1 cellular context compared by ENCODE assay signal in the genomic region with DNA sequence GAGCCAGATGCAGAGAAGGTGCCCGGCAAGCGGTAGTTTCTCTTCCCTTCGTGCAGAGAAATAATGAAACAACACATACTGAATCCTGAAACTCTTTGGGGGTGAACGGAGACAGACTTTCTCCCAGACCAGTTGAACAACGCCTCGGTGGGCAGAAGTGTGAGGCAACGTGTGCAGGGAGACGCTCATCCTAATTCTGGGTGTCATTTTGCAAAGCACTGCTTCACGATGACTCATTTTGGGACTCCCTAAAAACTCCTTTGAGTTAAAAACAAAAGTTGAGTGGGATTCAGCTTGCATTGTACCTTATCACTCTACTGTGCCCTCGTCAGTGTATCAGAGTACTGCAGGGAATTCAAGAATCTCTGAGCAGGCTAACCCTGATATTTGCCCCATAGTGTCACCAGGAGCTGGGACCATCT.
TF ChIP-seq lines count a peak whose summit lies in the region.

No MANE protein-coding gene starts in this region.

TF ChIP-seq in GM12878, 131 proteins besides CTCF, POLR2A, EP300 and RAD21 (continued from another document and continues in another):
- TF ChIP-seq, protein P1, sequence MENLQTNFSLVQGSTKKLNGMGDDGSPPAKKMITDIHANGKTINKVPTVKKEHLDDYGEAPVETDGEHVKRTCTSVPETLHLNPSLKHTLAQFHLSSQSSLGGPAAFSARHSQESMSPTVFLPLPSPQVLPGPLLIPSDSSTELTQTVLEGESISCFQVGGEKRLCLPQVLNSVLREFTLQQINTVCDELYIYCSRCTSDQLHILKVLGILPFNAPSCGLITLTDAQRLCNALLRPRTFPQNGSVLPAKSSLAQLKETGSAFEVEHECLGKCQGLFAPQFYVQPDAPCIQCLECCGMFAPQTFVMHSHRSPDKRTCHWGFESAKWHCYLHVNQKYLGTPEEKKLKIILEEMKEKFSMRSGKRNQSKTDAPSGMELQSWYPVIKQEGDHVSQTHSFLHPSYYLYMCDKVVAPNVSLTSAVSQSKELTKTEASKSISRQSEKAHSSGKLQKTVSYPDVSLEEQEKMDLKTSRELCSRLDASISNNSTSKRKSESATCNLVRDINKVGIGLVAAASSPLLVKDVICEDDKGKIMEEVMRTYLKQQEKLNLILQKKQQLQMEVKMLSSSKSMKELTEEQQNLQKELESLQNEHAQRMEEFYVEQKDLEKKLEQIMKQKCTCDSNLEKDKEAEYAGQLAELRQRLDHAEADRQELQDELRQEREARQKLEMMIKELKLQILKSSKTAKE (IDR thresholded peaks at IDR 0.05; ENCODE audit: low read depth, poor library complexity, severe bottlenecking) = peak; percentile 99
- TF ChIP-seq STAT3 (IDR thresholded peaks at IDR 0.05; ENCODE audit: low read depth, low read length) = 0 out of 2 replicates have a peak, but pooled peaks have one; percentile 94
- TF ChIP-seq, protein P2, sequence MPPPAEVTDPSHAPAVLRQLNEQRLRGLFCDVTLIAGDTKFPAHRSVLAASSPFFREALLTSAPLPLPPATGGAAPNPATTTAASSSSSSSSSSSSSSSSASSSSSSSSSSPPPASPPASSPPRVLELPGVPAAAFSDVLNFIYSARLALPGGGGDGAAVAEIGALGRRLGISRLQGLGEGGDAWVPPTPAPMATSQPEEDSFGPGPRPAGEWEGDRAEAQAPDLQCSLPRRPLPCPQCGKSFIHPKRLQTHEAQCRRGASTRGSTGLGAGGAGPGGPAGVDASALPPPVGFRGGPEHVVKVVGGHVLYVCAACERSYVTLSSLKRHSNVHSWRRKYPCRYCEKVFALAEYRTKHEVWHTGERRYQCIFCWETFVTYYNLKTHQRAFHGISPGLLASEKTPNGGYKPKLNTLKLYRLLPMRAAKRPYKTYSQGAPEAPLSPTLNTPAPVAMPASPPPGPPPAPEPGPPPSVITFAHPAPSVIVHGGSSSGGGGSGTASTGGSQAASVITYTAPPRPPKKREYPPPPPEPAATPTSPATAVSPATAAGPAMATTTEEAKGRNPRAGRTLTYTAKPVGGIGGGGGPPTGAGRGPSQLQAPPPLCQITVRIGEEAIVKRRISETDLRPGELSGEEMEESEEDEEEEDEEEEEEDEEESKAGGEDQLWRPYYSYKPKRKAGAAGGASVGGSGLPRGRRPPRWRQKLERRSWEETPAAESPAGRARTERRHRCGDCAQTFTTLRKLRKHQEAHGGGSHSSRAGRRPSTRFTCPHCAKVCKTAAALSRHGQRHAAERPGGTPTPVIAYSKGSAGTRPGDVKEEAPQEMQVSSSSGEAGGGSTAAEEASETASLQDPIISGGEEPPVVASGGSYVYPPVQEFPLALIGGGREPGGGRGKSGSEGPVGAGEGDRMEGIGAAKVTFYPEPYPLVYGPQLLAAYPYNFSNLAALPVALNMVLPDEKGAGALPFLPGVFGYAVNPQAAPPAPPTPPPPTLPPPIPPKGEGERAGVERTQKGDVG (CRISPR knock-in tag; IDR thresholded peaks at IDR 0.05) = no peak
- peak; percentile 92 for TF ChIP-seq ZNF24 (IDR thresholded peaks at IDR 0.05)
- TF ChIP-seq, protein P3, sequence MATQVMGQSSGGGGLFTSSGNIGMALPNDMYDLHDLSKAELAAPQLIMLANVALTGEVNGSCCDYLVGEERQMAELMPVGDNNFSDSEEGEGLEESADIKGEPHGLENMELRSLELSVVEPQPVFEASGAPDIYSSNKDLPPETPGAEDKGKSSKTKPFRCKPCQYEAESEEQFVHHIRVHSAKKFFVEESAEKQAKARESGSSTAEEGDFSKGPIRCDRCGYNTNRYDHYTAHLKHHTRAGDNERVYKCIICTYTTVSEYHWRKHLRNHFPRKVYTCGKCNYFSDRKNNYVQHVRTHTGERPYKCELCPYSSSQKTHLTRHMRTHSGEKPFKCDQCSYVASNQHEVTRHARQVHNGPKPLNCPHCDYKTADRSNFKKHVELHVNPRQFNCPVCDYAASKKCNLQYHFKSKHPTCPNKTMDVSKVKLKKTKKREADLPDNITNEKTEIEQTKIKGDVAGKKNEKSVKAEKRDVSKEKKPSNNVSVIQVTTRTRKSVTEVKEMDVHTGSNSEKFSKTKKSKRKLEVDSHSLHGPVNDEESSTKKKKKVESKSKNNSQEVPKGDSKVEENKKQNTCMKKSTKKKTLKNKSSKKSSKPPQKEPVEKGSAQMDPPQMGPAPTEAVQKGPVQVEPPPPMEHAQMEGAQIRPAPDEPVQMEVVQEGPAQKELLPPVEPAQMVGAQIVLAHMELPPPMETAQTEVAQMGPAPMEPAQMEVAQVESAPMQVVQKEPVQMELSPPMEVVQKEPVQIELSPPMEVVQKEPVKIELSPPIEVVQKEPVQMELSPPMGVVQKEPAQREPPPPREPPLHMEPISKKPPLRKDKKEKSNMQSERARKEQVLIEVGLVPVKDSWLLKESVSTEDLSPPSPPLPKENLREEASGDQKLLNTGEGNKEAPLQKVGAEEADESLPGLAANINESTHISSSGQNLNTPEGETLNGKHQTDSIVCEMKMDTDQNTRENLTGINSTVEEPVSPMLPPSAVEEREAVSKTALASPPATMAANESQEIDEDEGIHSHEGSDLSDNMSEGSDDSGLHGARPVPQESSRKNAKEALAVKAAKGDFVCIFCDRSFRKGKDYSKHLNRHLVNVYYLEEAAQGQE (IDR thresholded peaks at IDR 0.05; ENCODE audit: low read depth, low read length) = no peak
- TF ChIP-seq SMAD5 (IDR thresholded peaks at IDR 0.05; ENCODE audit: low read depth) = no peak
- TF ChIP-seq GABPA (IDR thresholded peaks at IDR 0.05; ENCODE audit: low read depth) = no peak
- no peak for TF ChIP-seq STAT1 (conservative IDR thresholded peaks at IDR 0.05)
- no peak for TF ChIP-seq FOS (IDR thresholded peaks at IDR 0.05; ENCODE audit: borderline replicate concordance, extremely low read depth, insufficient read length)
- TF ChIP-seq TCF3 (IDR thresholded peaks at IDR 0.05; ENCODE audit: borderline replicate concordance, insufficient read depth, low read depth, low read length) = no peak
- TF ChIP-seq FOXK2 (IDR thresholded peaks at IDR 0.05) = no peak
- TF ChIP-seq, protein P4, sequence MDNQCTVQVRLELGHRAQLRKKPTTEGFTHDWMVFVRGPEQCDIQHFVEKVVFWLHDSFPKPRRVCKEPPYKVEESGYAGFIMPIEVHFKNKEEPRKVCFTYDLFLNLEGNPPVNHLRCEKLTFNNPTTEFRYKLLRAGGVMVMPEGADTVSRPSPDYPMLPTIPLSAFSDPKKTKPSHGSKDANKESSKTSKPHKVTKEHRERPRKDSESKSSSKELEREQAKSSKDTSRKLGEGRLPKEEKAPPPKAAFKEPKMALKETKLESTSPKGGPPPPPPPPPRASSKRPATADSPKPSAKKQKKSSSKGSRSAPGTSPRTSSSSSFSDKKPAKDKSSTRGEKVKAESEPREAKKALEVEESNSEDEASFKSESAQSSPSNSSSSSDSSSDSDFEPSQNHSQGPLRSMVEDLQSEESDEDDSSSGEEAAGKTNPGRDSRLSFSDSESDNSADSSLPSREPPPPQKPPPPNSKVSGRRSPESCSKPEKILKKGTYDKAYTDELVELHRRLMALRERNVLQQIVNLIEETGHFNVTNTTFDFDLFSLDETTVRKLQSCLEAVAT (IDR thresholded peaks at IDR 0.05) = no peak; the same call in none of the 2 replicates
- TF ChIP-seq RAD51 (IDR thresholded peaks at IDR 0.05) = no peak
- TF ChIP-seq CHD1 (IDR thresholded peaks at IDR 0.05; ENCODE audit: low read depth, low read length) = no peak
- TF ChIP-seq MYB (IDR thresholded peaks at IDR 0.05; ENCODE audit: borderline replicate concordance, low read depth, low read length) = peak; percentile 73; the same call in 1 of the 2 replicates
- peak; percentile 94 for TF ChIP-seq NBN (IDR thresholded peaks at IDR 0.05)
- TF ChIP-seq, protein P5, sequence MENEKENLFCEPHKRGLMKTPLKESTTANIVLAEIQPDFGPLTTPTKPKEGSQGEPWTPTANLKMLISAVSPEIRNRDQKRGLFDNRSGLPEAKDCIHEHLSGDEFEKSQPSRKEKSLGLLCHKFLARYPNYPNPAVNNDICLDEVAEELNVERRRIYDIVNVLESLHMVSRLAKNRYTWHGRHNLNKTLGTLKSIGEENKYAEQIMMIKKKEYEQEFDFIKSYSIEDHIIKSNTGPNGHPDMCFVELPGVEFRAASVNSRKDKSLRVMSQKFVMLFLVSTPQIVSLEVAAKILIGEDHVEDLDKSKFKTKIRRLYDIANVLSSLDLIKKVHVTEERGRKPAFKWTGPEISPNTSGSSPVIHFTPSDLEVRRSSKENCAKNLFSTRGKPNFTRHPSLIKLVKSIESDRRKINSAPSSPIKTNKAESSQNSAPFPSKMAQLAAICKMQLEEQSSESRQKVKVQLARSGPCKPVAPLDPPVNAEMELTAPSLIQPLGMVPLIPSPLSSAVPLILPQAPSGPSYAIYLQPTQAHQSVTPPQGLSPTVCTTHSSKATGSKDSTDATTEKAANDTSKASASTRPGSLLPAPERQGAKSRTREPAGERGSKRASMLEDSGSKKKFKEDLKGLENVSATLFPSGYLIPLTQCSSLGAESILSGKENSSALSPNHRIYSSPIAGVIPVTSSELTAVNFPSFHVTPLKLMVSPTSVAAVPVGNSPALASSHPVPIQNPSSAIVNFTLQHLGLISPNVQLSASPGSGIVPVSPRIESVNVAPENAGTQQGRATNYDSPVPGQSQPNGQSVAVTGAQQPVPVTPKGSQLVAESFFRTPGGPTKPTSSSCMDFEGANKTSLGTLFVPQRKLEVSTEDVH (IDR thresholded peaks at IDR 0.05; ENCODE audit: low read depth, partially characterized antibody) = peak; percentile 51
- TF ChIP-seq CBFB (IDR thresholded peaks at IDR 0.05; ENCODE audit: low read depth) = peak; percentile 69; the same call in 1 of the 2 replicates
- TF ChIP-seq SMAD1 (IDR thresholded peaks at IDR 0.05; ENCODE audit: low read depth, partially characterized antibody) = no peak
- TF ChIP-seq RCOR1 (conservative IDR thresholded peaks at IDR 0.05; ENCODE audit: low read depth, low read length) = peak; percentile 89; the same call in 1 of the 2 replicates
- no peak for TF ChIP-seq SIX5 (IDR thresholded peaks at IDR 0.05; ENCODE audit: low read depth, low read length, severe bottlenecking)
- TF ChIP-seq, protein P6, sequence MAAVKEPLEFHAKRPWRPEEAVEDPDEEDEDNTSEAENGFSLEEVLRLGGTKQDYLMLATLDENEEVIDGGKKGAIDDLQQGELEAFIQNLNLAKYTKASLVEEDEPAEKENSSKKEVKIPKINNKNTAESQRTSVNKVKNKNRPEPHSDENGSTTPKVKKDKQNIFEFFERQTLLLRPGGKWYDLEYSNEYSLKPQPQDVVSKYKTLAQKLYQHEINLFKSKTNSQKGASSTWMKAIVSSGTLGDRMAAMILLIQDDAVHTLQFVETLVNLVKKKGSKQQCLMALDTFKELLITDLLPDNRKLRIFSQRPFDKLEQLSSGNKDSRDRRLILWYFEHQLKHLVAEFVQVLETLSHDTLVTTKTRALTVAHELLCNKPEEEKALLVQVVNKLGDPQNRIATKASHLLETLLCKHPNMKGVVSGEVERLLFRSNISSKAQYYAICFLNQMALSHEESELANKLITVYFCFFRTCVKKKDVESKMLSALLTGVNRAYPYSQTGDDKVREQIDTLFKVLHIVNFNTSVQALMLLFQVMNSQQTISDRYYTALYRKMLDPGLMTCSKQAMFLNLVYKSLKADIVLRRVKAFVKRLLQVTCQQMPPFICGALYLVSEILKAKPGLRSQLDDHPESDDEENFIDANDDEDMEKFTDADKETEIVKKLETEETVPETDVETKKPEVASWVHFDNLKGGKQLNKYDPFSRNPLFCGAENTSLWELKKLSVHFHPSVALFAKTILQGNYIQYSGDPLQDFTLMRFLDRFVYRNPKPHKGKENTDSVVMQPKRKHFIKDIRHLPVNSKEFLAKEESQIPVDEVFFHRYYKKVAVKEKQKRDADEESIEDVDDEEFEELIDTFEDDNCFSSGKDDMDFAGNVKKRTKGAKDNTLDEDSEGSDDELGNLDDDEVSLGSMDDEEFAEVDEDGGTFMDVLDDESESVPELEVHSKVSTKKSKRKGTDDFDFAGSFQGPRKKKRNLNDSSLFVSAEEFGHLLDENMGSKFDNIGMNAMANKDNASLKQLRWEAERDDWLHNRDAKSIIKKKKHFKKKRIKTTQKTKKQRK (IDR thresholded peaks at IDR 0.05; ENCODE audit: low read depth, low read length) = no peak
- no peak for TF ChIP-seq ZZZ3 (IDR thresholded peaks at IDR 0.05; ENCODE audit: control insufficient read depth, insufficient read length, low read depth)
- TF ChIP-seq, protein P7, sequence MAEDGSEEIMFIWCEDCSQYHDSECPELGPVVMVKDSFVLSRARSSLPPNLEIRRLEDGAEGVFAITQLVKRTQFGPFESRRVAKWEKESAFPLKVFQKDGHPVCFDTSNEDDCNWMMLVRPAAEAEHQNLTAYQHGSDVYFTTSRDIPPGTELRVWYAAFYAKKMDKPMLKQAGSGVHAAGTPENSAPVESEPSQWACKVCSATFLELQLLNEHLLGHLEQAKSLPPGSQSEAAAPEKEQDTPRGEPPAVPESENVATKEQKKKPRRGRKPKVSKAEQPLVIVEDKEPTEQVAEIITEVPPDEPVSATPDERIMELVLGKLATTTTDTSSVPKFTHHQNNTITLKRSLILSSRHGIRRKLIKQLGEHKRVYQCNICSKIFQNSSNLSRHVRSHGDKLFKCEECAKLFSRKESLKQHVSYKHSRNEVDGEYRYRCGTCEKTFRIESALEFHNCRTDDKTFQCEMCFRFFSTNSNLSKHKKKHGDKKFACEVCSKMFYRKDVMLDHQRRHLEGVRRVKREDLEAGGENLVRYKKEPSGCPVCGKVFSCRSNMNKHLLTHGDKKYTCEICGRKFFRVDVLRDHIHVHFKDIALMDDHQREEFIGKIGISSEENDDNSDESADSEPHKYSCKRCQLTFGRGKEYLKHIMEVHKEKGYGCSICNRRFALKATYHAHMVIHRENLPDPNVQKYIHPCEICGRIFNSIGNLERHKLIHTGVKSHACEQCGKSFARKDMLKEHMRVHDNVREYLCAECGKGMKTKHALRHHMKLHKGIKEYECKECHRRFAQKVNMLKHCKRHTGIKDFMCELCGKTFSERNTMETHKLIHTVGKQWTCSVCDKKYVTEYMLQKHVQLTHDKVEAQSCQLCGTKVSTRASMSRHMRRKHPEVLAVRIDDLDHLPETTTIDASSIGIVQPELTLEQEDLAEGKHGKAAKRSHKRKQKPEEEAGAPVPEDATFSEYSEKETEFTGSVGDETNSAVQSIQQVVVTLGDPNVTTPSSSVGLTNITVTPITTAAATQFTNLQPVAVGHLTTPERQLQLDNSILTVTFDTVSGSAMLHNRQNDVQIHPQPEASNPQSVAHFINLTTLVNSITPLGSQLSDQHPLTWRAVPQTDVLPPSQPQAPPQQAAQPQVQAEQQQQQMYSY (CRISPR knock-in tag; IDR thresholded peaks at IDR 0.05) = no peak
- no peak for TF ChIP-seq ASH2L (IDR thresholded peaks at IDR 0.05; ENCODE audit: borderline replicate concordance, low read depth)
- 0 out of 2 replicates have a peak, but pooled peaks have one; percentile 34 for TF ChIP-seq SREBF1 (IDR thresholded peaks at IDR 0.05; ENCODE audit: low read length)
- no peak for TF ChIP-seq CBX5 (IDR thresholded peaks at IDR 0.05; ENCODE audit: low read depth)
- TF ChIP-seq NR2F1 (conservative IDR thresholded peaks at IDR 0.05) = peak; percentile 66
- TF ChIP-seq POU2F2 (IDR thresholded peaks at IDR 0.05; ENCODE audit: borderline replicate concordance, low read depth, low read length) = peak; percentile 64; the same call in 2 of the 3 replicates
- peak; percentile 55; the same call in 1 of the 2 replicates for TF ChIP-seq POLR2AphosphoS5 (IDR thresholded peaks at IDR 0.05; ENCODE audit: low read length)
- TF ChIP-seq LARP7 (IDR thresholded peaks at IDR 0.05) = no peak
- TF ChIP-seq FOXM1 (IDR thresholded peaks at IDR 0.05; ENCODE audit: low read depth, low read length) = no peak
- TF ChIP-seq POLR2AphosphoS2 (IDR thresholded peaks at IDR 0.05; ENCODE audit: low read depth, low read length) = no peak
- TF ChIP-seq, protein P8, sequence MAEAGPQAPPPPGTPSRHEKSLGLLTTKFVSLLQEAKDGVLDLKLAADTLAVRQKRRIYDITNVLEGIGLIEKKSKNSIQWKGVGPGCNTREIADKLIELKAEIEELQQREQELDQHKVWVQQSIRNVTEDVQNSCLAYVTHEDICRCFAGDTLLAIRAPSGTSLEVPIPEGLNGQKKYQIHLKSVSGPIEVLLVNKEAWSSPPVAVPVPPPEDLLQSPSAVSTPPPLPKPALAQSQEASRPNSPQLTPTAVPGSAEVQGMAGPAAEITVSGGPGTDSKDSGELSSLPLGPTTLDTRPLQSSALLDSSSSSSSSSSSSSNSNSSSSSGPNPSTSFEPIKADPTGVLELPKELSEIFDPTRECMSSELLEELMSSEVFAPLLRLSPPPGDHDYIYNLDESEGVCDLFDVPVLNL (IDR thresholded peaks at IDR 0.05; ENCODE audit: low read depth, low read length) = no peak
